ENCODE assay signal across 8 cellular contexts in genomic region chr10:112184052-112184371, GRCh38. TPM values are rescaled to one million over a fixed set of nuclear protein-coding genes. Genes with fewer than 3 reads are reported as not detected.
DNase-seq lines count a peak whose midpoint lies in the region; ATAC-seq, FAIRE-seq and TF ChIP-seq lines count a peak whose summit lies in the region.

No MANE protein-coding gene starts in this region.

- H2BK5ac ChIP-seq in H1 (ENCODE audit: low read depth, low read length) = peak overlapping the region; percentile 94

- CTCF ChIA-PET in CD4-positive, alpha-beta T cell (lab: Charles Lee) = no interaction called here
- CTCF ChIA-PET in H1 (lab: Charles Lee; ENCODE audit: partially characterized antibody) = interaction anchor here (0.9 to 7.6 kb wide), 9 partner anchors 9 to 132 kb away, joined by 3 to 53 read pairs (median 5); no protein-coding TSS in a partner anchor

- no peaks in the 10 kb centered on the region for H3K9me3 ChIP-seq in CD4-positive, alpha-beta T cell (ENCODE audit: control insufficient read depth, low read length)
- H3K9me3 ChIP-seq in H1 (ENCODE audit: insufficient read depth in 2 of 2, low read depth in 1 of 2, low read length in 1 of 2) = no peaks in the 10 kb centered on the region
- no peaks in the 10 kb centered on the region for H3K9me3 ChIP-seq in neuron (ENCODE audit: low read length)

- H3K4me3 ChIP-seq in NB4 (ENCODE audit: low read depth, low read length) (peak overlapping the region; percentile 79), H1 (ENCODE audit: extremely low read depth in 1 of 4, insufficient read depth in 2 of 4, low read depth in 3 of 4, low read length in 4 of 4) (peak overlapping the region; percentile 86 to 99 (median 91)), neuron (ENCODE audit: low read length) (peak overlapping the region; percentile 69)

- H4K5ac ChIP-seq in H1 (ENCODE audit: insufficient read length, low read depth, low read length) = peak overlapping the region; percentile 86

- TF ChIP-seq EP300 in H1 (IDR thresholded peaks at IDR 0.05; ENCODE audit: borderline replicate concordance in 1 of 2, low read depth in 2 of 2, low read length in 2 of 2) = no peak

- H3K27ac ChIP-seq in CD4-positive, alpha-beta T cell (ENCODE audit: low read depth, low read length) = peak overlapping the region; percentile 30
- H3K27ac ChIP-seq in H1 (ENCODE audit: low read depth, low read length) = peak overlapping the region; percentile 88

- peak overlapping the region; percentile 95 for H3K27ac Mint-ChIP-seq in CD4-positive, alpha-beta T cell

- peaks cover 32% of the 10 kb centered on the region for H3K36me3 Mint-ChIP-seq in CD4-positive, alpha-beta T cell (ENCODE audit: low read depth)

- H3K79me1 ChIP-seq in H1 (ENCODE audit: low read depth, low read length) = no peaks in the 10 kb centered on the region

- peaks cover 3% of the 10 kb centered on the region for H3K23me2 ChIP-seq in H1 (ENCODE audit: low read depth, low read length)

- H3K4me1 ChIP-seq in H1 (replicated peaks in 1 of 4; ENCODE audit: control insufficient read depth in 3 of 4, insufficient read depth in 4 of 4, low read length in 3 of 4) (peaks cover 0 to 7% (median 3%) of the 10 kb centered on the region in 4 experiments; a peak in 5 of 7 replicates), neuron (ENCODE audit: insufficient read depth, low read length) (peaks cover 7% of the 10 kb centered on the region)

- no peak for DNase-seq in CD4-positive, alpha-beta T cell
- no peak for DNase-seq in NB4 (ENCODE audit: low read depth)
- no peak for DNase-seq in H1 (ENCODE audit: low read depth in 1 of 2, low spot score in 2 of 2)
- no peak for DNase-seq in D721Med (ENCODE audit: insufficient read length, low spot score)
- no peak for DNase-seq in activated effector memory CD4-positive, alpha-beta T cell treated with Interleukin-2 at 50 U/mL for 16 hours
- no peak for DNase-seq in stimulated activated CD4-positive, alpha-beta T cell treated with anti-CD3 and anti-CD28 coated beads, Interleukin-1b, Interleukin-23, amount 100 ng/mL, for 48 hours

- TF ChIP-seq POLR2A in NB4 (IDR thresholded peaks at IDR 0.05; ENCODE audit: extremely low read depth, insufficient read length) = no peak
- no peak for TF ChIP-seq POLR2A in H1 (IDR thresholded peaks at IDR 0.05; ENCODE audit: control extremely low read depth in 1 of 2, low read depth in 2 of 2, low read length in 2 of 2)

- no peak for FAIRE-seq in H1 (lab: Jason Lieb, UNC)
- no peak for FAIRE-seq in D721Med (lab: Jason Lieb, UNC)

- 11% methylated on average over 5 of the region's 5 CpGs; no CpG with 5 or more reads in 1 of the 2 experiments for WGBS in H1 (ENCODE audit: extremely low coverage in 1 of 2, insufficient coverage in 1 of 2, insufficient read length in 1 of 2, insufficient replicate concordance in 2 of 2, low coverage in 1 of 2, low lambda C conversion rate in 2 of 2, missing lambda C conversion rate in 1 of 2), 2 experiments

- peak overlapping the region; percentile 79 to 85 for H3K4me2 ChIP-seq in H1 (ENCODE audit: insufficient read depth in 1 of 2, low read depth in 2 of 2, low read length in 2 of 2)

- no peak for TF ChIP-seq CTCF in CD4-positive, alpha-beta T cell (IDR thresholded peaks at IDR 0.05)
- TF ChIP-seq CTCF in NB4 (IDR thresholded peaks at IDR 0.05; ENCODE audit: low read depth, low read length) (no peak), H1 (IDR thresholded peaks at IDR 0.05; ENCODE audit: control extremely low read depth in 1 of 3, insufficient read depth in 1 of 3, low read depth in 1 of 3, low read length in 3 of 3) (no peak), D721Med (IDR thresholded peaks at IDR 0.05; ENCODE audit: insufficient read depth, missing control alignments) (no peak)

- H4K91ac ChIP-seq in H1 (replicated peaks; ENCODE audit: insufficient read length, low read length) = peak overlapping the region; percentile 75

- peak overlapping the region; percentile 86 for H3K4ac ChIP-seq in H1 (replicated peaks; ENCODE audit: insufficient read length, low read depth, low read length)

- POLR2A ChIA-PET in CD4-positive, alpha-beta T cell (lab: Charles Lee) = interaction anchor here (1.0 to 1.6 kb wide), 7 partner anchors 13 to 1265 kb away, joined by 3 to 9 read pairs (median 4); partner anchors contain the start of genes ACSL5, BBIP1, VTI1A and ZDHHC6
- POLR2A ChIA-PET in H1 (lab: Charles Lee; ENCODE audit: partially characterized antibody) = interaction anchor here (1.0 to 2.3 kb wide), 5 partner anchors 13 to 142 kb away, joined by 3 to 8 read pairs (median 4); no protein-coding TSS in a partner anchor

- H2BK120ac ChIP-seq in H1 (replicated peaks; ENCODE audit: low read depth, low read length) = no peak overlapping the region

- H4K20me1 ChIP-seq in H1 (replicated peaks in 1 of 2; ENCODE audit: control insufficient read depth in 1 of 2, insufficient read depth in 2 of 2, low read length in 2 of 2) = no peaks in the 10 kb centered on the region

- H3K36me3 ChIP-seq in H1 (ENCODE audit: control insufficient read depth in 2 of 4, insufficient read depth in 4 of 4, low read length in 3 of 4) (peaks cover 0 to 14% (median 6%) of the 10 kb centered on the region in 4 experiments; a peak in 4 of 8 replicates), neuron (ENCODE audit: insufficient read depth, low read length) (peaks cover 14% of the 10 kb centered on the region)

- intact Hi-C loops in CD4-positive, alpha-beta T cell (cut with DNase I, micrococcal nuclease) = loop anchor here (2.0 to 10.0 kb wide), 5 partner anchors 191 to 1991 kb away; partner anchors contain the start of genes VTI1A (in 2 of the 2), ZDHHC6 (in 2 of the 2), ACSL5 (in 1 of the 2) and CCDC186 (in 1 of the 2)

- H3K14ac ChIP-seq in H1 (ENCODE audit: insufficient read length) = no peak overlapping the region

- peak overlapping the region; percentile 52 to 98 (median 89) for H3K9ac ChIP-seq in H1 (replicated peaks in 1 of 4; ENCODE audit: extremely low read depth in 1 of 4, low read depth in 3 of 4, low read length in 3 of 4)

- peaks cover 14% of the 10 kb centered on the region for H3K27me3 Mint-ChIP-seq in CD4-positive, alpha-beta T cell

- H2AK5ac ChIP-seq in H1 (ENCODE audit: low read depth, low read length) = no peak overlapping the region

- peak overlapping the region; percentile 95 for H3K4me3 Mint-ChIP-seq in CD4-positive, alpha-beta T cell

- peak overlapping the region; percentile 94; the same call in 1 of the 2 replicates for H2BK12ac ChIP-seq in H1 (ENCODE audit: low read depth, low read length)

- H3K4me1 Mint-ChIP-seq in CD4-positive, alpha-beta T cell (ENCODE audit: low read depth) = peaks cover 38% of the 10 kb centered on the region

- H2AFZ ChIP-seq in H1 (ENCODE audit: low read length) (peak overlapping the region; percentile 96), neuron (ENCODE audit: low read depth, low read length) (peak overlapping the region; percentile 51)

- TF ChIP-seq RAD21 in H1 (IDR thresholded peaks at IDR 0.05 in 1 of 2, conservative IDR thresholded peaks at IDR 0.05 in 1 of 2; ENCODE audit: low read depth in 2 of 2, low read length in 2 of 2) = no peak

- peak overlapping the region; percentile 89; the same call in 1 of the 2 replicates for H2BK15ac ChIP-seq in H1 (ENCODE audit: low read length)

- ATAC-seq in CD4-positive, alpha-beta T cell (ENCODE audit: poor library complexity) = no peak
- ATAC-seq in GM19397 (IDR thresholded peaks at IDR 0.05; ENCODE audit: unreplicated experiment) = no peak

- no peaks in the 10 kb centered on the region for H3K79me2 ChIP-seq in H1 (ENCODE audit: control insufficient read depth in 1 of 2, insufficient read depth in 2 of 2, low read length in 2 of 2)

- peak overlapping the region; percentile 24 for H3K56ac ChIP-seq in H1 (replicated peaks; ENCODE audit: insufficient read length, low read depth, low read length)

- H3K9me3 Mint-ChIP-seq in CD4-positive, alpha-beta T cell = peaks cover 7% of the 10 kb centered on the region

- no peaks in the 10 kb centered on the region for H3K27me3 ChIP-seq in CD4-positive, alpha-beta T cell (ENCODE audit: control insufficient read depth, insufficient read depth, low read length)
- H3K27me3 ChIP-seq in H1 (replicated peaks in 1 of 4; ENCODE audit: control insufficient read depth in 3 of 4, extremely low read depth in 1 of 4, insufficient read depth in 3 of 4, low read length in 3 of 4) (no peaks in the 10 kb centered on the region), neuron (ENCODE audit: insufficient read depth, low read length) (no peaks in the 10 kb centered on the region)

- no peak overlapping the region for H3K23ac ChIP-seq in H1 (ENCODE audit: insufficient read length)

- no peak overlapping the region for H2BK20ac ChIP-seq in H1 (ENCODE audit: low read length)

- H4K8ac ChIP-seq in H1 (ENCODE audit: extremely low read depth, insufficient read depth, low read length) = peak overlapping the region; percentile 96

- peak overlapping the region; percentile 100 for H3K18ac ChIP-seq in H1 (ENCODE audit: extremely low read depth, low read length)

TF ChIP-seq in H1, 55 proteins besides CTCF, POLR2A, EP300 and RAD21:
- TF ChIP-seq NANOG (IDR thresholded peaks at IDR 0.05; ENCODE audit: insufficient read depth, low read depth, low read length, poor library complexity, severe bottlenecking) = no peak
- TF ChIP-seq GTF2F1 (IDR thresholded peaks at IDR 0.05; ENCODE audit: borderline replicate concordance, low read depth, low read length) = no peak
- TF ChIP-seq CREB1 (IDR thresholded peaks at IDR 0.05) = no peak
- TF ChIP-seq SRF (IDR thresholded peaks at IDR 0.05; ENCODE audit: low read depth, low read length) = no peak

RNA-seq across cellular contexts. Expression of gene GPAM, which starts 0.4 kb away (rescaled TPM):
- total RNA-seq in CD4-positive, alpha-beta T cell = 1 to 10 TPM; 4.8 to 6.7 TPM
- 15.5 and 18.5 TPM in 2 replicates for total RNA-seq in H1 (2021; fragmentation: NEBNext Ultra II Directional; extraction: Animal tissue kit (Norgen Biotek cat#: 25700))
- 3.4 and 5.5 TPM in 2 replicates for polyA plus RNA-seq in H1 (2011; rRNA removed)
- polyA plus RNA-seq in H1 (2011; cell fraction: cytosol; rRNA removed) = 5.7 TPM
- 7.4 TPM for polyA plus RNA-seq in H1 (2011; cell fraction: nucleus; rRNA removed)
- polyA plus RNA-seq in H1 (2012, experiment 1 of 2) = 5.0 to 7.6 TPM (median 6.3 TPM) in 4 replicates
- polyA plus RNA-seq in H1 (2012, experiment 2 of 2) = 0.41 TPM
- polyA plus RNA-seq in H1 (2013, experiment 1 of 2) = 12.1 TPM
- 11.8 TPM for polyA plus RNA-seq in H1 (2013, experiment 2 of 2)
- polyA minus RNA-seq in H1 (2011; rRNA and poly(A)+ RNA removed) = 16.1 and 24.3 TPM in 2 replicates
- polyA minus RNA-seq in H1 (2011; cell fraction: cytosol; rRNA and poly(A)+ RNA removed) = 5.5 TPM
- polyA minus RNA-seq in H1 (2011; cell fraction: nucleus; rRNA and poly(A)+ RNA removed) = 25.0 TPM
